Comparison of ENCODE assay signal across 3 cellular contexts in the genomic region with DNA sequence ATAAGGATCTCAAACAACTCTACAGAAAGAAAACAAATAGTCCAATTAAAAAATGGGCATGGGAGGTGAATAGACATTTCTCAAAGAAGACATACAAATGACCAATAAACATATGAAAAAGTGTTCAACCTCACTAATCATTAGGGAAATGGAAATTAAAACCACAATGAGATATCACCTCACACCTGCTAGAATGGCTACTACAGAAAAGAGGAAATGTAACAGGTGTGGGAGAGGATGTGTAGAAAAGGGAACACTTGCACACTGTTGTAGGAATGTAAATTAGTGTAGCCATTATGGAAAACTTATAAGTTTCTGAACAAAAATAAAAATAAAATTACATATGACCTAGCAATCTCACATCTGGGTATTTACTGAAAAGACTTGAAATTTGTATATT. TPM values are rescaled to one million over a fixed set of nuclear protein-coding genes. Genes with fewer than 3 reads are reported as not detected.
"Had no signal": no experiment of that assay in that cellular context is flagged by ENCODE, and none has a peak within 500 bp of the region (broad histone marks: within the 10 kb centered on the region; RNA-seq: fewer than 3 reads in every experiment).

No MANE protein-coding gene starts in this region.

RNA-seq across cellular contexts. Expression of a gene that starts 7.6 kb away (rescaled TPM):
- total RNA-seq: Right ventricle myocardium superior, SJSA1, T-cell had no signal

RNA-seq across cellular contexts. Expression of a gene that starts 37.7 kb away (rescaled TPM):
- total RNA-seq: Right ventricle myocardium superior, SJSA1, T-cell had no signal
